In genomic region chr19:48364564-48365363, GRCh38 we compare ENCODE assay signal across 8 cellular contexts. TPM values are rescaled to one million over a fixed set of nuclear protein-coding genes. Genes with fewer than 3 reads are reported as not detected.
DNase-seq lines count a peak whose midpoint lies in the region; TF ChIP-seq lines count a peak whose summit lies in the region.

No MANE protein-coding gene starts in this region.

- no peak for TF ChIP-seq CTCF in Loucy (conservative IDR thresholded peaks at IDR 0.05; ENCODE audit: low read length)
- TF ChIP-seq CTCF in dorsolateral prefrontal cortex (IDR thresholded peaks at IDR 0.05 in 54 of 56, conservative IDR thresholded peaks at IDR 0.05 in 2 of 56; ENCODE audit: low read depth in 1 of 56, partially characterized antibody in 56 of 56), result no peak
- no peak for TF ChIP-seq CTCF in neutrophil (IDR thresholded peaks at IDR 0.05)

- peaks cover 4% of the 10 kb centered on the region; the same call in 1 of the 2 replicates for H3K79me2 ChIP-seq in Loucy (ENCODE audit: insufficient read depth, low read length)

- H3K9me2 ChIP-seq in Loucy (replicated peaks; ENCODE audit: low read depth, low read length), result no peaks in the 10 kb centered on the region

- H2AFZ ChIP-seq in Loucy (ENCODE audit: low read length), result peak overlapping the region; percentile 63

- peak overlapping the region in 9 of 10 experiments; percentile 48 to 77 (median 52); a peak in 19 of 20 replicates for H3K4me3 ChIP-seq in BLaER1 treated with 17β-estradiol and CSF1 and Interleukin-3, amounts not matched to agents 10 nM and 100 nM
- H3K4me3 ChIP-seq in Loucy (ENCODE audit: low read length, poor library complexity, severe bottlenecking), result peak overlapping the region; percentile 71
- H3K4me3 ChIP-seq in dorsolateral prefrontal cortex, result peak overlapping the region; percentile 49 to 95 (median 78)
- peak overlapping the region; percentile 79 to 85 for H3K4me3 ChIP-seq in neutrophil (ENCODE audit: low read depth in 1 of 2, low read length in 1 of 2)

- H3K9me3 ChIP-seq in BLaER1 treated with 17β-estradiol and CSF1 and Interleukin-3, amounts not matched to agents 10 nM and 100 nM (replicated peaks in 1 of 11), result no peaks in the 10 kb centered on the region
- H3K9me3 ChIP-seq in Loucy (ENCODE audit: insufficient read depth, low read depth, low read length) (no peaks in the 10 kb centered on the region), neutrophil (no peaks in the 10 kb centered on the region)

- H4K20me1 ChIP-seq in BLaER1 treated with 17β-estradiol and CSF1 and Interleukin-3, amounts not matched to agents 10 nM and 100 nM, result no peaks in the 10 kb centered on the region
- H4K20me1 ChIP-seq in Loucy (ENCODE audit: insufficient read depth, low read length, poor library complexity, severe bottlenecking), result no peaks in the 10 kb centered on the region

- H3K4me2 ChIP-seq in BLaER1 treated with 17β-estradiol and CSF1 and Interleukin-3, amounts not matched to agents 10 nM and 100 nM, result peak overlapping the region; percentile 69 to 94 (median 84)
- peak overlapping the region; percentile 82 for H3K4me2 ChIP-seq in Loucy (ENCODE audit: low read depth, low read length, poor library complexity, severe bottlenecking)

- no peaks in the 10 kb centered on the region for H3K27me3 ChIP-seq in BLaER1 treated with 17β-estradiol and CSF1 and Interleukin-3, amounts not matched to agents 10 nM and 100 nM
- H3K27me3 ChIP-seq in Loucy (ENCODE audit: insufficient read depth, low read length, poor library complexity, severe bottlenecking) (no peaks in the 10 kb centered on the region), dorsolateral prefrontal cortex (no peaks in the 10 kb centered on the region), neutrophil (no peaks in the 10 kb centered on the region)

- H3K4me1 ChIP-seq in BLaER1 treated with 17β-estradiol and CSF1 and Interleukin-3, amounts not matched to agents 10 nM and 100 nM, result peaks cover 20 to 66% (median 54%) of the 10 kb centered on the region in 10 experiments
- peaks cover 13% of the 10 kb centered on the region for H3K4me1 ChIP-seq in Loucy (ENCODE audit: insufficient read depth, low read length, poor library complexity, severe bottlenecking)
- H3K4me1 ChIP-seq in neutrophil (ENCODE audit: control insufficient read depth in 1 of 2, insufficient read depth in 1 of 2, low read depth in 1 of 2, low read length in 1 of 2), result peaks cover 18 to 19% of the 10 kb centered on the region in 2 experiments

- DNase-seq in dorsolateral prefrontal cortex, result no peak
- DNase-seq in ecto neural progenitor cell (ENCODE audit: low spot score), result no peak
- DNase-seq in iPS-NIHi7 (ENCODE audit: extremely low spot score), result no peak
- no peak for DNase-seq in KG1 (lab: John Stamatoyannopoulos, UW)
- DNase-seq in mucosa of gallbladder (ENCODE audit: low spot score), result no peak

- H3F3A ChIP-seq in Loucy (ENCODE audit: low read depth), result no peaks in the 10 kb centered on the region

- H3K36me3 ChIP-seq in BLaER1 treated with 17β-estradiol and CSF1 and Interleukin-3, amounts not matched to agents 10 nM and 100 nM, result peaks cover 0 to 4% (median 0%) of the 10 kb centered on the region in 11 experiments; a peak in 2 of 22 replicates
- H3K36me3 ChIP-seq in Loucy (ENCODE audit: insufficient read depth, low read length) (no peaks in the 10 kb centered on the region), neutrophil (no peaks in the 10 kb centered on the region)

- H3K9ac ChIP-seq in BLaER1 treated with 17β-estradiol and CSF1 and Interleukin-3, amounts not matched to agents 10 nM and 100 nM, result peak overlapping the region; percentile 61 to 81 (median 72); a peak in 21 of 22 replicates
- peak overlapping the region; percentile 84 for H3K9ac ChIP-seq in Loucy (ENCODE audit: low read depth, low read length, poor library complexity, severe bottlenecking)

- intact Hi-C loops in dorsolateral prefrontal cortex (cut with DNase I), result loop anchor here (1.0 to 5.0 kb wide), 2 partner anchors 34 to 42 kb away; a partner anchor contains a TSS

- peak overlapping the region; percentile 51 to 91 (median 84); a peak in 21 of 22 replicates for H3K27ac ChIP-seq in BLaER1 treated with 17β-estradiol and CSF1 and Interleukin-3, amounts not matched to agents 10 nM and 100 nM
- peak overlapping the region in 52 of 59 donors; percentile 67 to 100 (median 99) for H3K27ac ChIP-seq in dorsolateral prefrontal cortex
- H3K27ac ChIP-seq in neutrophil, result peak overlapping the region; percentile 89

RNA-seq across cellular contexts. Expression of gene SYNGR4, which starts 0.6 kb away (rescaled TPM):
- total RNA-seq in dorsolateral prefrontal cortex (1 to 10 TPM in 5 of 120 experiments, under 1 TPM in 8, not detected in 107; 0.50 to 3.0 (median 0.83) TPM), mucosa of gallbladder (not detected)

RNA-seq across cellular contexts. Expression of gene TMEM143, which starts 1.0 kb away (rescaled TPM):
- 10 to 100 TPM in 119 of 120 experiments, 1 to 10 TPM in 1; 9.2 to 32.0 (median 16.5) TPM for total RNA-seq in dorsolateral prefrontal cortex
- total RNA-seq in mucosa of gallbladder, result 18.0 TPM

RNA-seq across cellular contexts. Expression of gene KDELR1, which starts 26.6 kb away (rescaled TPM):
- total RNA-seq in dorsolateral prefrontal cortex (10 to 100 TPM; 45.9 to 70.8 (median 57.3) TPM), mucosa of gallbladder (205 TPM)

RNA-seq across cellular contexts. Expression of gene GRIN2D, which starts 28.7 kb away (rescaled TPM):
- 1 to 10 TPM; 1.6 to 8.5 (median 4.6) TPM for total RNA-seq in dorsolateral prefrontal cortex
- 0.69 TPM for total RNA-seq in mucosa of gallbladder

RNA-seq across cellular contexts. Expression of gene EMP3, which starts 39.4 kb away (rescaled TPM):
- total RNA-seq in dorsolateral prefrontal cortex, result 10 to 100 TPM in 87 of 120 experiments, 1 to 10 TPM in 33; 4.7 to 52.1 (median 14.3) TPM
- total RNA-seq in mucosa of gallbladder, result 52.4 TPM
